Comparison of ENCODE assay signal across 8 cellular contexts in genomic region chr17:76968707-76969597, GRCh38.
A peak's percentile ranks its signal among the peaks of the same experiment; 100 is the strongest.
DNase-seq lines count a peak whose midpoint lies in the region; ATAC-seq and TF ChIP-seq lines count a peak whose summit lies in the region.

No MANE protein-coding gene starts in this region.

- peak; percentile 89 for DNase-seq in DMS 273 (lab: John Stamatoyannopoulos, UW; ENCODE audit: unreplicated experiment)
- peak; percentile 14 for DNase-seq in NCI-H187 treated with DMSO at 0.1 percent for 48 hours (lab: John Stamatoyannopoulos, UW)
- peak; percentile 29 to 30 for DNase-seq in activated CD4-positive, alpha-beta T cell treated with anti-CD3 and anti-CD28 coated beads for 4 hours
- peak; percentile 32 to 44 (median 32) for DNase-seq in effector memory CD8-positive, alpha-beta T cell
- no peak for DNase-seq in osteocyte (ENCODE audit: extremely low spot score, unreplicated experiment)
- DNase-seq in Ammon's horn (ENCODE audit: low spot score), result no peak

- no peak for TF ChIP-seq CTCF in osteocyte (IDR thresholded peaks at IDR 0.05)

- H3K27me3 Mint-ChIP-seq in effector memory CD8-positive, alpha-beta T cell, result peaks cover 32 to 37% of the 10 kb centered on the region in 2 donors
- peaks cover 69% of the 10 kb centered on the region for H3K27me3 Mint-ChIP-seq in osteocyte (ENCODE audit: unreplicated experiment)

- H3K36me3 Mint-ChIP-seq in effector memory CD8-positive, alpha-beta T cell (ENCODE audit: insufficient read depth), result no peaks in the 10 kb centered on the region
- H3K36me3 Mint-ChIP-seq in osteocyte (ENCODE audit: unreplicated experiment), result no peaks in the 10 kb centered on the region

- H3K4me3 Mint-ChIP-seq in effector memory CD8-positive, alpha-beta T cell, result peak overlapping the region; percentile 71 to 72
- H3K4me3 Mint-ChIP-seq in osteocyte (ENCODE audit: unreplicated experiment), result peak overlapping the region; percentile 65

- H3K27ac Mint-ChIP-seq in effector memory CD8-positive, alpha-beta T cell, result peak overlapping the region in 1 of 2 donors; percentile 38
- no peak overlapping the region for H3K27ac Mint-ChIP-seq in osteocyte (ENCODE audit: unreplicated experiment)

- ATAC-seq in effector memory CD8-positive, alpha-beta T cell (replicated peaks), result peak; percentile 84
- ATAC-seq in GM21786 (IDR thresholded peaks at IDR 0.05; ENCODE audit: unreplicated experiment) (no peak), HG02938 (IDR thresholded peaks at IDR 0.05; ENCODE audit: unreplicated experiment) (no peak)

- H3K9me3 Mint-ChIP-seq in effector memory CD8-positive, alpha-beta T cell, result no peaks in the 10 kb centered on the region
- H3K9me3 Mint-ChIP-seq in osteocyte (ENCODE audit: unreplicated experiment), result no peaks in the 10 kb centered on the region

- H3K4me1 Mint-ChIP-seq in effector memory CD8-positive, alpha-beta T cell (ENCODE audit: low read depth in 2 of 2), result peaks cover 12% of the 10 kb centered on the region in 2 donors
- peaks cover 12% of the 10 kb centered on the region for H3K4me1 Mint-ChIP-seq in osteocyte (ENCODE audit: unreplicated experiment)

Comparison
In these comparisons a context has a peak if more than half of its experiments do, and no peak if none do; other contexts are left out.
1. DNase-seq: peak in DMS 273 (single experiment), NCI-H187 treated with DMSO at 0.1 percent for 48 hours (single experiment), activated CD4-positive, alpha-beta T cell treated with anti-CD3 and anti-CD28 coated beads for 4 hours (2 of 2) and effector memory CD8-positive, alpha-beta T cell (3 of 3); none in osteocyte (single experiment) and Ammon's horn (single experiment).